In the genomic region with DNA sequence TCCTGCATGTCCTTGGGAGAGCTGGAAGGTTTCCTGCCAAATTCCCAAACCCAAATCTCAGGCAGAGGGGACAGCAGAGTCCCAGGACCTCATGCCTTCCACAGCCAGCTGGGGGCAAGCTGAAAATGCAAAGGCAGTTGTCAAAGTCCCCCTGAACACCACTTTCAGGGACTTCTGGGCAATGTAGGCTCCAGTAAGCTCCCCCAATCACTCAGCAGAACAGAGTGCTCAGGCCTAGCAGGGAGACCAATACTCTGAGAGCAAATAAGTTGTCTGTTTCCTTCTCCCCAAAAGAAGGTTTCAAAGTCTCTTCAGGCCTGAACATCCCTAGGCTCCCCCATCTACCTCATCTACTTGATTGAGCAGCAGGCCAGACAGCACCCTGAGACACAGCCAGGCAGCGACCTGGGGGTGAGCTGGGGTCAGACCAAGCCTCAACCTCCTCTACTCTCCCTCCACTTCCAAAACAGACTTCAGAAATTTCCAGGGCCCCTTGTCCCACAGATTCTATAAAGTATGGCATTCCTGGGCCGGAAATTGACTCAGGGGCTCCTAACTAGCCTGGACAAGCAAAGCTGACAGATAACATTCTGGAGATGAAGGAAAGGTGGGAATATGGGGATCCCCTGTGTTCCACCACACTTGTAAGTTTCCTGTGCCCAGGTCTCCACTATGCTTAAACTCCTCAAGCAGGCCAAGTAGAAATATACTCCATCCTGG, we compare ENCODE assay signal across 8 cellular contexts. TPM values are rescaled to one million over a fixed set of nuclear protein-coding genes. Genes with fewer than 3 reads are reported as not detected.
DNase-seq lines count a peak whose midpoint lies in the region; ATAC-seq and TF ChIP-seq lines count a peak whose summit lies in the region.

No MANE protein-coding gene starts in this region.

- peaks cover 2% of the 10 kb centered on the region; the same call in 1 of the 2 replicates for H3K27me3 Mint-ChIP-seq in HFFc6 (ENCODE audit: insufficient read depth)
- no peaks in the 10 kb centered on the region for H3K27me3 Mint-ChIP-seq in activated T-helper 2 cell treated with anti-CD3 and anti-CD28 coated beads, Interferon-gamma antibody, Interleukin-2, Interleukin-4, amounts not matched to agents 10 μg/mL and 5 μg/mL and 100 μg/mL, durations not matched to agents 14 hours and 24 hours and 36 hours (ENCODE audit: low read depth)
- H3K27me3 Mint-ChIP-seq in stimulated activated memory B cell treated with anti-CD40 and anti-IgM and Interleukin-4, amounts not matched to agents 10 μg/mL and 1 μg/mL and 100 μg/mL, for 72 hours, result no peaks in the 10 kb centered on the region

- WGBS in right cardiac atrium, result 58% methylated on average over 2 of the region's 2 CpGs

- H3K4me3 ChIP-seq in right cardiac atrium (ENCODE audit: low read length), result peak overlapping the region; percentile 32

- peak in 1 of 2 donors; percentile 1 for ATAC-seq in right cardiac atrium
- no peak for ATAC-seq in stimulated activated memory B cell treated with anti-CD40 and anti-IgM and Interleukin-4, amounts not matched to agents 10 μg/mL and 1 μg/mL and 100 μg/mL, for 72 hours
- no peak for ATAC-seq in GM21723 (IDR thresholded peaks at IDR 0.05; ENCODE audit: unreplicated experiment)

- peak overlapping the region; percentile 93 for H3K4me3 Mint-ChIP-seq in HFFc6
- peak overlapping the region; percentile 95 for H3K4me3 Mint-ChIP-seq in activated T-helper 2 cell treated with anti-CD3 and anti-CD28 coated beads, Interferon-gamma antibody, Interleukin-2, Interleukin-4, amounts not matched to agents 10 μg/mL and 5 μg/mL and 100 μg/mL, durations not matched to agents 14 hours and 24 hours and 36 hours (ENCODE audit: low read depth)
- peak overlapping the region; percentile 94 for H3K4me3 Mint-ChIP-seq in stimulated activated memory B cell treated with anti-CD40 and anti-IgM and Interleukin-4, amounts not matched to agents 10 μg/mL and 1 μg/mL and 100 μg/mL, for 72 hours

- H3K4me1 Mint-ChIP-seq in HFFc6 (ENCODE audit: low read depth), result peaks cover 55% of the 10 kb centered on the region
- H3K4me1 Mint-ChIP-seq in activated T-helper 2 cell treated with anti-CD3 and anti-CD28 coated beads, Interferon-gamma antibody, Interleukin-2, Interleukin-4, amounts not matched to agents 10 μg/mL and 5 μg/mL and 100 μg/mL, durations not matched to agents 14 hours and 24 hours and 36 hours (ENCODE audit: low read depth), result peaks cover 47% of the 10 kb centered on the region
- peaks cover 70% of the 10 kb centered on the region for H3K4me1 Mint-ChIP-seq in stimulated activated memory B cell treated with anti-CD40 and anti-IgM and Interleukin-4, amounts not matched to agents 10 μg/mL and 1 μg/mL and 100 μg/mL, for 72 hours

- peak overlapping the region; percentile 88 for H3K27ac ChIP-seq in right cardiac atrium (ENCODE audit: low read length)

- intact Hi-C loops in activated T-helper 2 cell treated with anti-CD3 and anti-CD28 coated beads, Interferon-gamma antibody, Interleukin-2, Interleukin-4, amounts not matched to agents 10 μg/mL and 5 μg/mL and 100 μg/mL, durations not matched to agents 14 hours and 24 hours and 36 hours (cut with micrococcal nuclease), result no loop called here
- intact Hi-C loops in right cardiac atrium (cut with DNase I) (loop anchor here in 3 of 4 donors (5.0 kb wide), 2 partner anchors 36 to 51 kb away; no protein-coding TSS in a partner anchor), posterior cingulate gyrus (cut with DNase I) (loop anchor here (5.0 kb wide), 1 partner anchor 36 kb away; no protein-coding TSS in a partner anchor)

- peaks cover 4% of the 10 kb centered on the region; the same call in 1 of the 2 replicates for H3K36me3 Mint-ChIP-seq in HFFc6 (ENCODE audit: low read depth)
- peaks cover 3% of the 10 kb centered on the region for H3K36me3 Mint-ChIP-seq in activated T-helper 2 cell treated with anti-CD3 and anti-CD28 coated beads, Interferon-gamma antibody, Interleukin-2, Interleukin-4, amounts not matched to agents 10 μg/mL and 5 μg/mL and 100 μg/mL, durations not matched to agents 14 hours and 24 hours and 36 hours (ENCODE audit: low read depth)
- H3K36me3 Mint-ChIP-seq in stimulated activated memory B cell treated with anti-CD40 and anti-IgM and Interleukin-4, amounts not matched to agents 10 μg/mL and 1 μg/mL and 100 μg/mL, for 72 hours, result peaks cover 4% of the 10 kb centered on the region

- H3K27me3 ChIP-seq in right cardiac atrium (ENCODE audit: control insufficient read depth, insufficient read depth), result no peaks in the 10 kb centered on the region

- H3K27ac Mint-ChIP-seq in HFFc6, result peak overlapping the region; percentile 77
- peak overlapping the region; percentile 6 for H3K27ac Mint-ChIP-seq in activated T-helper 2 cell treated with anti-CD3 and anti-CD28 coated beads, Interferon-gamma antibody, Interleukin-2, Interleukin-4, amounts not matched to agents 10 μg/mL and 5 μg/mL and 100 μg/mL, durations not matched to agents 14 hours and 24 hours and 36 hours
- peak overlapping the region; percentile 94 for H3K27ac Mint-ChIP-seq in stimulated activated memory B cell treated with anti-CD40 and anti-IgM and Interleukin-4, amounts not matched to agents 10 μg/mL and 1 μg/mL and 100 μg/mL, for 72 hours

- no peak for TF ChIP-seq CTCF in HFFc6 (IDR thresholded peaks at IDR 0.05)

- no peaks in the 10 kb centered on the region for H3K9me3 ChIP-seq in right cardiac atrium (ENCODE audit: control insufficient read depth, low read length)

- H3K4me1 ChIP-seq in right cardiac atrium (ENCODE audit: control insufficient read depth, insufficient read depth, low read length), result peaks cover 19% of the 10 kb centered on the region

- DNase-seq in HFFc6 (no peak), right cardiac atrium (no peak), posterior cingulate gyrus (no peak), NCI-H345 treated with DMSO at 0.1 percent for 48 hours (lab: John Stamatoyannopoulos, UW; ENCODE audit: unreplicated experiment) (no peak)
- DNase-seq in activated T-helper 2 cell treated with anti-CD3 and anti-CD28 coated beads, Interferon-gamma antibody, Interleukin-2, Interleukin-4, amounts not matched to agents 10 μg/mL and 5 μg/mL and 100 μg/mL, durations not matched to agents 14 hours and 24 hours and 36 hours (ENCODE audit: low spot score), result no peak
- DNase-seq in stimulated activated CD8-positive, alpha-beta memory T cell treated with anti-CD3 and anti-CD28 coated beads, Interleukin-4, amount 100 ng/mL, for 48 hours, result no peak

- no peaks in the 10 kb centered on the region; the same call in 1 of the 2 replicates for H3K9me3 Mint-ChIP-seq in HFFc6
- no peaks in the 10 kb centered on the region for H3K9me3 Mint-ChIP-seq in activated T-helper 2 cell treated with anti-CD3 and anti-CD28 coated beads, Interferon-gamma antibody, Interleukin-2, Interleukin-4, amounts not matched to agents 10 μg/mL and 5 μg/mL and 100 μg/mL, durations not matched to agents 14 hours and 24 hours and 36 hours
- no peaks in the 10 kb centered on the region for H3K9me3 Mint-ChIP-seq in stimulated activated memory B cell treated with anti-CD40 and anti-IgM and Interleukin-4, amounts not matched to agents 10 μg/mL and 1 μg/mL and 100 μg/mL, for 72 hours

RNA-seq across cellular contexts. Expression of gene SLC9A1, which starts 1.9 kb away (rescaled TPM):
- total RNA-seq in HFFc6 (2021; fragmentation: NEBNext Ultra II Directional; extraction: Animal tissue kit (Norgen Biotek cat#: 25700)), result 10 to 100 TPM; 37.1 to 51.0 (median 44.7) TPM
- total RNA-seq in activated T-helper 2 cell treated with anti-CD3 and anti-CD28 coated beads, Interferon-gamma antibody, Interleukin-2, Interleukin-4, amounts not matched to agents 10 μg/mL and 5 μg/mL and 100 μg/mL, durations not matched to agents 14 hours and 24 hours and 36 hours, result 23.7 and 27.2 TPM in 2 replicates
- 10 to 100 TPM; 22.8 to 39.3 (median 35.4) TPM for total RNA-seq in right cardiac atrium
- 21.5 TPM for polyA plus RNA-seq in right cardiac atrium

Comparison
In these comparisons a context has a peak if more than half of its experiments do, and no peak if none do; other contexts are left out.
1. H3K27ac Mint-ChIP-seq: peak in every context shown above with its lines; median percentile 94 in stimulated activated memory B cell treated with anti-CD40 and anti-IgM and Interleukin-4, amounts not matched to agents 10 μg/mL and 1 μg/mL and 100 μg/mL, for 72 hours; 77 in HFFc6; 6 in activated T-helper 2 cell treated with anti-CD3 and anti-CD28 coated beads, Interferon-gamma antibody, Interleukin-2, Interleukin-4, amounts not matched to agents 10 μg/mL and 5 μg/mL and 100 μg/mL, durations not matched to agents 14 hours and 24 hours and 36 hours.